In the genomic region with DNA sequence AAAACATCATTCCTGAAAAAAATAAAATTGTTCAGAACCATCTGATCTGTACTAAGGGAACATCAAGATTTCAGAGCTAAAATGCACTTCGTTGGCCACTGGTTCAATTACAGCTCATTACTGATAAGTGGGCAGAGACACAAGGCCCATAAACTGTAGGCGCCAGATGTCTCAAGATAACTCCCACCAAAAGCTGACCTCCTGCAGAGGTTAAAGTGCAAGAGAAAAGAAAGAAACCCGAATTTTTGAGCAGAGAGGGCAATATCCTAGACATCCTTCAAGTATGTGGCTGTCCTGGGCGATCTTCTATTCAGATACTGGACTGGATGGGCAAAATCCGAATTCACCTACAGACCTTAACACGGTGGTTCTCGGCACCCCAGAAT, we compare ENCODE assay signal across 8 cellular contexts. TPM values are rescaled to one million over a fixed set of nuclear protein-coding genes. Genes with fewer than 3 reads are reported as not detected.
DNase-seq lines count a peak whose midpoint lies in the region; ATAC-seq, FAIRE-seq and TF ChIP-seq lines count a peak whose summit lies in the region.

No MANE protein-coding gene starts in this region.

- no peak for FAIRE-seq in kidney (lab: Jason Lieb, UNC)

- 5% methylated on average over 7 of the region's 7 CpGs for WGBS in thymus

- H3K36me3 Mint-ChIP-seq in stimulated activated naive CD8-positive, alpha-beta T cell treated with anti-CD3 and anti-CD28 coated beads, Interleukin-15, Interleukin-2, amounts not matched to agents 100 ng/mL and 50 ng/mL, for 24 hours (ENCODE audit: low read depth) = peaks cover 8% of the 10 kb centered on the region
- peaks cover 6% of the 10 kb centered on the region for H3K36me3 Mint-ChIP-seq in activated naive CD8-positive, alpha-beta T cell treated with anti-CD3 and anti-CD28 coated beads, Interleukin-2, amount 10 ng/mL, durations not matched to agents 7 days and 5 days

- H3K9me3 ChIP-seq in kidney (ENCODE audit: control insufficient read depth in 1 of 2, low read length in 2 of 2) = no peaks in the 10 kb centered on the region
- no peaks in the 10 kb centered on the region for H3K9me3 ChIP-seq in thymus (ENCODE audit: control insufficient read depth)

- H3K27me3 Mint-ChIP-seq in stimulated activated naive CD8-positive, alpha-beta T cell treated with anti-CD3 and anti-CD28 coated beads, Interleukin-15, Interleukin-2, amounts not matched to agents 100 ng/mL and 50 ng/mL, for 24 hours = no peaks in the 10 kb centered on the region
- no peaks in the 10 kb centered on the region for H3K27me3 Mint-ChIP-seq in activated naive CD8-positive, alpha-beta T cell treated with anti-CD3 and anti-CD28 coated beads, Interleukin-2, amount 10 ng/mL, durations not matched to agents 7 days and 5 days

- H3K27ac Mint-ChIP-seq in stimulated activated naive CD8-positive, alpha-beta T cell treated with anti-CD3 and anti-CD28 coated beads, Interleukin-15, Interleukin-2, amounts not matched to agents 100 ng/mL and 50 ng/mL, for 24 hours = peak overlapping the region; percentile 98
- H3K27ac Mint-ChIP-seq in activated naive CD8-positive, alpha-beta T cell treated with anti-CD3 and anti-CD28 coated beads, Interleukin-2, amount 10 ng/mL, durations not matched to agents 7 days and 5 days = peak overlapping the region; percentile 96

- H3K27me3 ChIP-seq in thymus (ENCODE audit: control insufficient read depth, insufficient read depth) = no peaks in the 10 kb centered on the region

- H3K4me3 ChIP-seq in kidney (ENCODE audit: low read length in 2 of 2) (peak overlapping the region; percentile 72 to 82), thymus (ENCODE audit: low read length) (peak overlapping the region; percentile 68)

- H3K9ac ChIP-seq in kidney (ENCODE audit: low read length in 2 of 2) = peak overlapping the region in 1 of 2 donors; percentile 75

- no peaks in the 10 kb centered on the region for H3K9me3 Mint-ChIP-seq in stimulated activated naive CD8-positive, alpha-beta T cell treated with anti-CD3 and anti-CD28 coated beads, Interleukin-15, Interleukin-2, amounts not matched to agents 100 ng/mL and 50 ng/mL, for 24 hours
- no peaks in the 10 kb centered on the region for H3K9me3 Mint-ChIP-seq in activated naive CD8-positive, alpha-beta T cell treated with anti-CD3 and anti-CD28 coated beads, Interleukin-2, amount 10 ng/mL, durations not matched to agents 7 days and 5 days

- H3K4me1 ChIP-seq in kidney (ENCODE audit: control insufficient read depth in 1 of 2, insufficient read depth in 1 of 2, low read depth in 1 of 2, low read length in 2 of 2) = peaks cover 0 to 5% of the 10 kb centered on the region in 2 donors
- no peaks in the 10 kb centered on the region for H3K4me1 ChIP-seq in thymus (ENCODE audit: control insufficient read depth, insufficient read depth, low read length)

- TF ChIP-seq CTCF in kidney (IDR thresholded peaks at IDR 0.05; ENCODE audit: borderline replicate concordance, extremely low read depth, insufficient read depth) = no peak

- H3K4me3 Mint-ChIP-seq in stimulated activated naive CD8-positive, alpha-beta T cell treated with anti-CD3 and anti-CD28 coated beads, Interleukin-15, Interleukin-2, amounts not matched to agents 100 ng/mL and 50 ng/mL, for 24 hours = peak overlapping the region; percentile 93
- peak overlapping the region; percentile 92 for H3K4me3 Mint-ChIP-seq in activated naive CD8-positive, alpha-beta T cell treated with anti-CD3 and anti-CD28 coated beads, Interleukin-2, amount 10 ng/mL, durations not matched to agents 7 days and 5 days

- H3K4me1 Mint-ChIP-seq in stimulated activated naive CD8-positive, alpha-beta T cell treated with anti-CD3 and anti-CD28 coated beads, Interleukin-15, Interleukin-2, amounts not matched to agents 100 ng/mL and 50 ng/mL, for 24 hours (ENCODE audit: low read depth) = peaks cover 30% of the 10 kb centered on the region
- peaks cover 29% of the 10 kb centered on the region for H3K4me1 Mint-ChIP-seq in activated naive CD8-positive, alpha-beta T cell treated with anti-CD3 and anti-CD28 coated beads, Interleukin-2, amount 10 ng/mL, durations not matched to agents 7 days and 5 days

- intact Hi-C loops in kidney (cut with DNase I) = no loop called here

- H3K36me3 ChIP-seq in kidney (ENCODE audit: control insufficient read depth in 1 of 2, insufficient read depth in 2 of 2, low read length in 2 of 2) = no peaks in the 10 kb centered on the region
- H3K36me3 ChIP-seq in thymus (ENCODE audit: control insufficient read depth, insufficient read depth) = no peaks in the 10 kb centered on the region

- no peak for DNase-seq in stimulated activated naive CD8-positive, alpha-beta T cell treated with anti-CD3 and anti-CD28 coated beads, Interleukin-15, Interleukin-2, amounts not matched to agents 100 U/mL and 50 U/mL, for 24 hours
- no peak for DNase-seq in activated naive CD8-positive, alpha-beta T cell treated with anti-CD3 and anti-CD28 coated beads, Interleukin-2, amount 10 ng/mL, durations not matched to agents 7 days and 5 days
- DNase-seq in kidney (no peak), NCI-H510A (lab: John Stamatoyannopoulos, UW) (no peak), cortex of kidney (lab: John Stamatoyannopoulos, UW) (no peak)

- POLR2A ChIA-PET in activated naive CD8-positive, alpha-beta T cell treated with anti-CD3 and anti-CD28 coated beads, Interleukin-2, amount 10 ng/mL, durations not matched to agents 7 days and 5 days (lab: Charles Lee) = interaction anchor here (0.6 to 2.3 kb wide), 5 partner anchors 31 to 341 kb away, joined by 3 to 9 read pairs (median 6); partner anchors contain the start of genes OFD1, RAB9A and TRAPPC2

- ATAC-seq in stimulated activated naive CD8-positive, alpha-beta T cell treated with anti-CD3 and anti-CD28 coated beads, Interleukin-15, Interleukin-2, amounts not matched to agents 100 U/mL and 50 U/mL, for 24 hours = no peak
- no peak for ATAC-seq in activated naive CD8-positive, alpha-beta T cell treated with anti-CD3 and anti-CD28 coated beads, Interleukin-2, amount 10 ng/mL, durations not matched to agents 7 days and 5 days (ENCODE audit: low read depth)
- ATAC-seq in activated CD4-positive, CD25-positive, alpha-beta regulatory T cell treated with anti-CD3 and anti-CD28 coated beads, Interleukin-2, amount 50 U/mL, for 24 hours = no peak

- H3K27ac ChIP-seq in kidney (ENCODE audit: low read depth in 2 of 2, low read length in 2 of 2) (peak overlapping the region; percentile 32 to 84), thymus (ENCODE audit: low read depth) (no peak overlapping the region)

RNA-seq across cellular contexts. Expression of gene GEMIN8, which starts 0.7 kb away (rescaled TPM):
- total RNA-seq in activated naive CD8-positive, alpha-beta T cell treated with anti-CD3 and anti-CD28 coated beads, Interleukin-2, amount 10 ng/mL, durations not matched to agents 7 days and 5 days = 10 to 100 TPM; 13.4 to 14.3 TPM
- total RNA-seq in kidney = 30.0 TPM
- polyA plus RNA-seq in kidney (ENCODE audit: insufficient read depth, low read depth, low replicate concordance) (25.4 TPM), thymus (20.7 TPM)
